Comparison of ENCODE assay signal across 12 cellular contexts in the genomic region with DNA sequence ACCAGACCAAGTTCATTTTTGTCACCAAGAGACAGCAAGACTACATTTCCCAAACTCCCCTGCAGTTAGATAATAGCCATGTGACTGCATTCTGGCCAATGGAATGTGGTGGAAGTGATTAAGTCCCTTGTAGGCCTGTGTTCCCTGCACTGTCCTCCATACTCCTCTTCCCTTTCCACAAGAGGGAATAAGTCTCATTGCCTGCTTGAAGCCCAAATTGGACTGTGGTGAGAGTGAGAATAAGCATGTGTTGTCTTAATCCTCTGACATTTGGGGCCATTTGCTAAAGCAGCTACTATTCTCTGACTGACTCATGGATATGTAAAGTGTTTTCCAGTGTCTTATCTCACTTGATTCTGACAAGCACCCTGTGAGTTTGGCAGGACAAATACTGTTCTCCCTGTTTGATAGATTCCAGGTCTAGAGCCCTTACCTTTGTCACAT. TPM values are rescaled to one million over a fixed set of nuclear protein-coding genes. Genes with fewer than 3 reads are reported as not detected.
DNase-seq lines count a peak whose midpoint lies in the region; ATAC-seq, FAIRE-seq and TF ChIP-seq lines count a peak whose summit lies in the region.
"Had no signal": no experiment of that assay in that cellular context is flagged by ENCODE, and none has a peak within 500 bp of the region (broad histone marks: within the 10 kb centered on the region; RNA-seq: fewer than 3 reads in every experiment).

No MANE protein-coding gene starts in this region.

- H3K36me3 ChIP-seq in H1 (ENCODE audit: control insufficient read depth in 2 of 4, insufficient read depth in 4 of 4, low read length in 3 of 4) = no peaks in the 10 kb centered on the region

- H4K5ac ChIP-seq in H1 (ENCODE audit: insufficient read length, low read depth, low read length) = no peak overlapping the region

- H2BK20ac ChIP-seq in H1 (ENCODE audit: low read length) = no peak overlapping the region

- no peak overlapping the region for H3K56ac ChIP-seq in H1 (replicated peaks; ENCODE audit: insufficient read length, low read depth, low read length)

- CTCF ChIA-PET in H1 (lab: Charles Lee; ENCODE audit: partially characterized antibody) = no interaction called here

- H3K4me2 ChIP-seq in H1 (ENCODE audit: insufficient read depth in 1 of 2, low read depth in 2 of 2, low read length in 2 of 2) = peak overlapping the region in 1 of 2 experiments; percentile 29; a peak in 1 of 4 replicates

- peak overlapping the region; percentile 99 for H2AFZ ChIP-seq in H1 (ENCODE audit: low read length)

- H2BK5ac ChIP-seq in H1 (ENCODE audit: low read depth, low read length) = no peak overlapping the region

- no peak for TF ChIP-seq RAD21 in H1 (IDR thresholded peaks at IDR 0.05 in 1 of 2, conservative IDR thresholded peaks at IDR 0.05 in 1 of 2; ENCODE audit: low read depth in 2 of 2, low read length in 2 of 2)

- no peak overlapping the region for H3K9ac ChIP-seq in H1 (replicated peaks in 1 of 4; ENCODE audit: extremely low read depth in 1 of 4, low read depth in 3 of 4, low read length in 3 of 4)

- DNase-seq in EL = peak; percentile 45
- DNase-seq in NB4 (ENCODE audit: low read depth) = peak; percentile 40
- no peak for DNase-seq in H1 (ENCODE audit: low read depth in 1 of 2, low spot score in 2 of 2)
- peak; percentile 20 for DNase-seq in midbrain (lab: John Stamatoyannopoulos, UW)
- DNase-seq in SK-N-DZ (ENCODE audit: low spot score) = no peak
- DNase-seq in T-helper 9 cell = no peak
- no peak for DNase-seq in NCI-H1092 (lab: John Stamatoyannopoulos, UW)
- DNase-seq: central memory CD4-positive, alpha-beta T cell; stimulated activated naive CD4-positive, alpha-beta T cell treated with Interleukin-2 at 50 U/mL for 16 hours had no signal

- no peak for TF ChIP-seq EP300 in H1 (IDR thresholded peaks at IDR 0.05; ENCODE audit: borderline replicate concordance in 1 of 2, low read depth in 2 of 2, low read length in 2 of 2)

- peak; percentile 100 for FAIRE-seq in H1 (lab: Jason Lieb, UNC)

- no peaks in the 10 kb centered on the region for H3K23me2 ChIP-seq in H1 (ENCODE audit: low read depth, low read length)

- no peak for TF ChIP-seq POLR2A in NB4 (IDR thresholded peaks at IDR 0.05; ENCODE audit: extremely low read depth, insufficient read length)
- no peak for TF ChIP-seq POLR2A in H1 (IDR thresholded peaks at IDR 0.05; ENCODE audit: control extremely low read depth in 1 of 2, low read depth in 2 of 2, low read length in 2 of 2)

- no peak overlapping the region for H2AK5ac ChIP-seq in H1 (ENCODE audit: low read depth, low read length)

- no peak overlapping the region for H3K18ac ChIP-seq in H1 (ENCODE audit: extremely low read depth, low read length)

- no peak overlapping the region for H3K14ac ChIP-seq in H1 (ENCODE audit: insufficient read length)

- no peak overlapping the region for H3K4ac ChIP-seq in H1 (replicated peaks; ENCODE audit: insufficient read length, low read depth, low read length)

- no peaks in the 10 kb centered on the region for H3K79me2 ChIP-seq in H1 (ENCODE audit: control insufficient read depth in 1 of 2, insufficient read depth in 2 of 2, low read length in 2 of 2)

- no peaks in the 10 kb centered on the region for H3K27me3 ChIP-seq in H1 (replicated peaks in 1 of 4; ENCODE audit: control insufficient read depth in 3 of 4, extremely low read depth in 1 of 4, insufficient read depth in 3 of 4, low read length in 3 of 4)

- no peak overlapping the region for H3K4me3 ChIP-seq in NB4 (ENCODE audit: low read depth, low read length)
- H3K4me3 ChIP-seq in H1 (ENCODE audit: extremely low read depth in 1 of 4, insufficient read depth in 2 of 4, low read depth in 3 of 4, low read length in 4 of 4) = no peak overlapping the region

- H2BK12ac ChIP-seq in H1 (ENCODE audit: low read depth, low read length) = no peak overlapping the region

- H4K20me1 ChIP-seq in H1 (replicated peaks in 1 of 2; ENCODE audit: control insufficient read depth in 1 of 2, insufficient read depth in 2 of 2, low read length in 2 of 2) = no peaks in the 10 kb centered on the region

- TF ChIP-seq CTCF in NB4 (IDR thresholded peaks at IDR 0.05; ENCODE audit: low read depth, low read length) (no peak), H1 (IDR thresholded peaks at IDR 0.05; ENCODE audit: control extremely low read depth in 1 of 3, insufficient read depth in 1 of 3, low read depth in 1 of 3, low read length in 3 of 3) (no peak)

- peaks cover 0 to 3% (median 0%) of the 10 kb centered on the region in 4 experiments; a peak in 1 of 7 replicates for H3K4me1 ChIP-seq in H1 (replicated peaks in 1 of 4; ENCODE audit: control insufficient read depth in 3 of 4, insufficient read depth in 4 of 4, low read length in 3 of 4)

- no peak overlapping the region for H3K27ac ChIP-seq in H1 (ENCODE audit: low read depth, low read length)
- H3K27ac ChIP-seq: HL-60 had no signal

- no peak overlapping the region for H2BK15ac ChIP-seq in H1 (ENCODE audit: low read length)

- H3K9me3 ChIP-seq in H1 (ENCODE audit: insufficient read depth in 2 of 2, low read depth in 1 of 2, low read length in 1 of 2) = no peaks in the 10 kb centered on the region

- POLR2A ChIA-PET in H1 (lab: Charles Lee; ENCODE audit: partially characterized antibody) = no interaction called here

- no peak overlapping the region for H4K91ac ChIP-seq in H1 (replicated peaks; ENCODE audit: insufficient read length, low read length)

- H3K79me1 ChIP-seq in H1 (ENCODE audit: low read depth, low read length) = no peaks in the 10 kb centered on the region

- no peak overlapping the region for H2BK120ac ChIP-seq in H1 (replicated peaks; ENCODE audit: low read depth, low read length)

- H4K8ac ChIP-seq in H1 (ENCODE audit: extremely low read depth, insufficient read depth, low read length) = no peak overlapping the region

- ATAC-seq in GM21576 (IDR thresholded peaks at IDR 0.05; ENCODE audit: unreplicated experiment) = no peak

- no peak overlapping the region for H3K23ac ChIP-seq in H1 (ENCODE audit: insufficient read length)

TF ChIP-seq in H1, 55 proteins besides CTCF, POLR2A, EP300 and RAD21:
- TF ChIP-seq YY1 (IDR thresholded peaks at IDR 0.05; ENCODE audit: low read depth, low read length) = peak; percentile 68; the same call in 1 of the 2 replicates
- 0 out of 2 replicates have a peak, but pooled peaks have one; percentile 44 for TF ChIP-seq CHD2 (IDR thresholded peaks at IDR 0.05; ENCODE audit: low read length)
- TF ChIP-seq ZNF274 (IDR thresholded peaks at IDR 0.05; ENCODE audit: borderline replicate concordance, extremely low read depth, low read length) = no peak
- TF ChIP-seq SP4 (IDR thresholded peaks at IDR 0.05; ENCODE audit: low read length) = no peak
- TF ChIP-seq, protein P1, sequence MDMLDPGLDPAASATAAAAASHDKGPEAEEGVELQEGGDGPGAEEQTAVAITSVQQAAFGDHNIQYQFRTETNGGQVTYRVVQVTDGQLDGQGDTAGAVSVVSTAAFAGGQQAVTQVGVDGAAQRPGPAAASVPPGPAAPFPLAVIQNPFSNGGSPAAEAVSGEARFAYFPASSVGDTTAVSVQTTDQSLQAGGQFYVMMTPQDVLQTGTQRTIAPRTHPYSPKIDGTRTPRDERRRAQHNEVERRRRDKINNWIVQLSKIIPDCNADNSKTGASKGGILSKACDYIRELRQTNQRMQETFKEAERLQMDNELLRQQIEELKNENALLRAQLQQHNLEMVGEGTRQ (IDR thresholded peaks at IDR 0.05; ENCODE audit: low read length) = peak; percentile 93
- TF ChIP-seq KDM5A (IDR thresholded peaks at IDR 0.05; ENCODE audit: low read length) = no peak
- 0 out of 2 replicates have a peak, but pooled peaks have one; percentile 14 for TF ChIP-seq TAF1 (IDR thresholded peaks at IDR 0.05; ENCODE audit: low read depth, low read length)
- peak; percentile 67; the same call in 1 of the 2 replicates for TF ChIP-seq SP1 (IDR thresholded peaks at IDR 0.05; ENCODE audit: low read depth, low read length)
- TF ChIP-seq SIX5 (IDR thresholded peaks at IDR 0.05; ENCODE audit: low read depth, low read length) = peak; percentile 84
- peak; percentile 48; the same call in 1 of the 2 replicates for TF ChIP-seq TEAD4 (IDR thresholded peaks at IDR 0.05; ENCODE audit: low read depth, low read length)
- TF ChIP-seq, protein P2, sequence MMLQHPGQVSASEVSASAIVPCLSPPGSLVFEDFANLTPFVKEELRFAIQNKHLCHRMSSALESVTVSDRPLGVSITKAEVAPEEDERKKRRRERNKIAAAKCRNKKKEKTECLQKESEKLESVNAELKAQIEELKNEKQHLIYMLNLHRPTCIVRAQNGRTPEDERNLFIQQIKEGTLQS (IDR thresholded peaks at IDR 0.05; ENCODE audit: insufficient read depth, low read depth, low read length) = peak; percentile 73; the same call in 1 of the 2 replicates

RNA-seq across cellular contexts. Expression of a gene that starts 20.7 kb away (rescaled TPM):
- total RNA-seq in H1 (2021; fragmentation: NEBNext Ultra II Directional; extraction: Animal tissue kit (Norgen Biotek cat#: 25700)) = 0.23 and 0.24 TPM in 2 replicates
- polyA plus RNA-seq in H1 (2011; rRNA removed) = 0.72 and 1.2 TPM in 2 replicates
- 0.80 TPM for polyA plus RNA-seq in H1 (2011; cell fraction: cytosol; rRNA removed)
- 0.93 TPM for polyA plus RNA-seq in H1 (2011; cell fraction: nucleus; rRNA removed)
- 0.29 to 1.2 TPM (median 0.74 TPM) in 4 replicates for polyA plus RNA-seq in H1 (2012, experiment 1 of 2)
- 0.31 TPM for polyA plus RNA-seq in H1 (2012, experiment 2 of 2)
- 0.04 TPM for polyA plus RNA-seq in H1 (2013, experiment 1 of 2)
- polyA plus RNA-seq in H1 (2013, experiment 2 of 2) = 0.04 TPM
- 0.73 and 1.6 TPM in 2 replicates for polyA minus RNA-seq in H1 (2011; rRNA and poly(A)+ RNA removed)
- polyA minus RNA-seq in H1 (2011; cell fraction: cytosol; rRNA and poly(A)+ RNA removed) = not detected
- 1.00 TPM for polyA minus RNA-seq in H1 (2011; cell fraction: nucleus; rRNA and poly(A)+ RNA removed)
- not detected in 2 replicates for polyA plus RNA-seq in SK-N-DZ (2014; cell fraction: cytosol; rRNA removed)
- not detected in 2 replicates for polyA plus RNA-seq in SK-N-DZ (2014; cell fraction: nucleus; rRNA removed)
- total RNA-seq: neural crest cell had no signal

RNA-seq across cellular contexts. Expression of a gene that starts 47.6 kb away (rescaled TPM):
- 2.6 and 2.8 TPM in 2 replicates for total RNA-seq in H1 (2021; fragmentation: NEBNext Ultra II Directional; extraction: Animal tissue kit (Norgen Biotek cat#: 25700))
- 2.7 and 3.5 TPM in 2 replicates for polyA plus RNA-seq in H1 (2011; rRNA removed)
- 3.2 TPM for polyA plus RNA-seq in H1 (2011; cell fraction: cytosol; rRNA removed)
- polyA plus RNA-seq in H1 (2011; cell fraction: nucleus; rRNA removed) = 3.5 TPM
- polyA plus RNA-seq in H1 (2012, experiment 1 of 2) = 1.8 to 3.3 TPM (median 3.0 TPM) in 4 replicates
- 2.3 TPM for polyA plus RNA-seq in H1 (2012, experiment 2 of 2)
- 2.5 TPM for polyA plus RNA-seq in H1 (2013, experiment 1 of 2)
- polyA plus RNA-seq in H1 (2013, experiment 2 of 2) = 2.2 TPM
- polyA minus RNA-seq in H1 (2011; rRNA and poly(A)+ RNA removed) = 2.8 and 3.6 TPM in 2 replicates
- 2.3 TPM for polyA minus RNA-seq in H1 (2011; cell fraction: cytosol; rRNA and poly(A)+ RNA removed)
- 4.0 TPM for polyA minus RNA-seq in H1 (2011; cell fraction: nucleus; rRNA and poly(A)+ RNA removed)
- not detected in 2 replicates for polyA plus RNA-seq in SK-N-DZ (2014; cell fraction: cytosol; rRNA removed)
- not detected in 2 replicates for polyA plus RNA-seq in SK-N-DZ (2014; cell fraction: nucleus; rRNA removed)
- total RNA-seq: neural crest cell had no signal

Comparison
In these comparisons a context has a peak if more than half of its experiments do, and no peak if none do; other contexts are left out.
1. DNase-seq: peak in EL (single experiment), NB4 (single experiment) and midbrain (single experiment); none in H1 (0 of 2), SK-N-DZ (single experiment), T-helper 9 cell (single experiment) and NCI-H1092 (single experiment).